In genomic region chr6:157825243-157825904, GRCh38 we compare ENCODE assay signal across 11 cellular contexts. TPM values are rescaled to one million over a fixed set of nuclear protein-coding genes. Genes with fewer than 3 reads are reported as not detected.
A peak's percentile ranks its signal among the peaks of the same experiment; 100 is the strongest.
DNase-seq lines count a peak whose midpoint lies in the region; ATAC-seq and TF ChIP-seq lines count a peak whose summit lies in the region.
"Had no signal": no experiment of that assay in that cellular context is flagged by ENCODE, and none has a peak within 500 bp of the region (broad histone marks: within the 10 kb centered on the region; RNA-seq: fewer than 3 reads in every experiment).

No MANE protein-coding gene starts in this region.

- H3K36me3 ChIP-seq in naive thymus-derived CD4-positive, alpha-beta T cell (ENCODE audit: control insufficient read depth in 2 of 3, insufficient read depth in 3 of 3, low read length in 3 of 3), result no peaks in the 10 kb centered on the region
- H3K36me3 ChIP-seq in suprapubic skin, result no peaks in the 10 kb centered on the region

- no peaks in the 10 kb centered on the region for H3K9me3 Mint-ChIP-seq in chondrocyte (ENCODE audit: low read depth)
- H3K9me3 Mint-ChIP-seq in naive thymus-derived CD4-positive, alpha-beta T cell, result peaks cover 0 to 5% (median 0%) of the 10 kb centered on the region in 11 donors

- H3K27me3 Mint-ChIP-seq in chondrocyte (ENCODE audit: low read depth), result no peaks in the 10 kb centered on the region
- H3K27me3 Mint-ChIP-seq in naive thymus-derived CD4-positive, alpha-beta T cell, result peaks cover 0 to 22% (median 0%) of the 10 kb centered on the region in 5 donors

- peaks cover 9 to 23% of the 10 kb centered on the region in 2 donors for H3K4me1 ChIP-seq in naive thymus-derived CD4-positive, alpha-beta T cell (ENCODE audit: control insufficient read depth in 2 of 2, insufficient read depth in 2 of 2, low read length in 2 of 2)
- H3K4me1 ChIP-seq in suprapubic skin, result peaks cover 28% of the 10 kb centered on the region

- TF ChIP-seq POLR2A in suprapubic skin (IDR thresholded peaks at IDR 0.05), result no peak

- no peaks in the 10 kb centered on the region for H3K9me3 ChIP-seq in naive thymus-derived CD4-positive, alpha-beta T cell (ENCODE audit: control insufficient read depth in 2 of 3, low read length in 3 of 3)
- no peaks in the 10 kb centered on the region for H3K9me3 ChIP-seq in suprapubic skin

- H3K27ac Mint-ChIP-seq in chondrocyte (ENCODE audit: unreplicated experiment), result peak overlapping the region; percentile 74
- peak overlapping the region; percentile 30 to 99 (median 99) for H3K27ac Mint-ChIP-seq in naive thymus-derived CD4-positive, alpha-beta T cell

- H3K4me1 Mint-ChIP-seq in chondrocyte (ENCODE audit: low read depth), result peaks cover 32% of the 10 kb centered on the region
- peaks cover 22 to 72% (median 59%) of the 10 kb centered on the region in 7 donors for H3K4me1 Mint-ChIP-seq in naive thymus-derived CD4-positive, alpha-beta T cell

- POLR2A ChIA-PET in naive thymus-derived CD4-positive, alpha-beta T cell (lab: Charles Lee), result interaction anchor here (0.6 kb wide), 1 partner anchor 60 kb away, joined by 3 read pairs; no protein-coding TSS in a partner anchor

- intact Hi-C loops in naive thymus-derived CD4-positive, alpha-beta T cell (cut with micrococcal nuclease), result loop anchor here (2.0 to 10.0 kb wide), 5 partner anchors 13 to 361 kb away; partner anchors contain the start of genes GTF2H5 (in 1 of the 2) and SERAC1 (in 1 of the 2)

- in situ Hi-C loops in Caki2 (cut with HindIII; ENCODE audit: low pct_unique_long_range_greater_than_20kb, low sequenced_read_pairs), result no loop called here

- DNase-seq in Caki2 (ENCODE audit: low read depth), result peak; percentile 53
- DNase-seq in NCI-H526 treated with DMSO at 0.1 percent for 48 hours (lab: John Stamatoyannopoulos, UW), result peak; percentile 81
- no peak for DNase-seq in chondrocyte (ENCODE audit: low spot score)
- no peak for DNase-seq in naive thymus-derived CD4-positive, alpha-beta T cell
- DNase-seq in suprapubic skin (ENCODE audit: low spot score in 2 of 2), result no peak
- DNase-seq in NCI-H1105 (lab: John Stamatoyannopoulos, UW), result no peak
- DNase-seq in T-helper 9 cell, result no peak
- DNase-seq: GOT3, NCI-H1092, SW 1271 had no signal

- no peaks in the 10 kb centered on the region for H3K27me3 ChIP-seq in naive thymus-derived CD4-positive, alpha-beta T cell (ENCODE audit: control insufficient read depth in 2 of 2, insufficient read depth in 2 of 2, low read length in 2 of 2)
- H3K27me3 ChIP-seq in suprapubic skin, result no peaks in the 10 kb centered on the region

- H3K4me3 ChIP-seq in naive thymus-derived CD4-positive, alpha-beta T cell (ENCODE audit: low read length), result no peak overlapping the region
- H3K4me3 ChIP-seq in suprapubic skin, result no peak overlapping the region

- peaks cover 2% of the 10 kb centered on the region for H3K36me3 Mint-ChIP-seq in chondrocyte (ENCODE audit: low read depth)
- peaks cover 0 to 16% (median 4%) of the 10 kb centered on the region in 5 donors for H3K36me3 Mint-ChIP-seq in naive thymus-derived CD4-positive, alpha-beta T cell

- H3K4me3 Mint-ChIP-seq in chondrocyte (ENCODE audit: unreplicated experiment), result peak overlapping the region; percentile 83
- peak overlapping the region; percentile 88 to 100 (median 96) for H3K4me3 Mint-ChIP-seq in naive thymus-derived CD4-positive, alpha-beta T cell

- H3K27ac ChIP-seq in naive thymus-derived CD4-positive, alpha-beta T cell (ENCODE audit: low read depth, low read length), result peak overlapping the region; percentile 96
- H3K27ac ChIP-seq in suprapubic skin, result no peak overlapping the region

- no peak for TF ChIP-seq CTCF in chondrocyte (IDR thresholded peaks at IDR 0.05)
- TF ChIP-seq CTCF in suprapubic skin (IDR thresholded peaks at IDR 0.05), result no peak

- 70% methylated on average over 10 of the region's 10 CpGs for WGBS in suprapubic skin

- no peak for TF ChIP-seq EP300 in suprapubic skin (IDR thresholded peaks at IDR 0.05)

- CTCF ChIA-PET in naive thymus-derived CD4-positive, alpha-beta T cell (lab: Charles Lee), result no interaction called here

- ATAC-seq in naive thymus-derived CD4-positive, alpha-beta T cell, result no peak
- no peak for ATAC-seq in activated CD4-positive, CD25-positive, alpha-beta regulatory T cell treated with anti-CD3 and anti-CD28 coated beads, Interleukin-2, amount 50 U/mL, for 24 hours

RNA-seq across cellular contexts. Expression of gene SNX9, which starts 2.3 kb away (rescaled TPM):
- 22.4 and 26.4 TPM in 2 replicates for total RNA-seq in Caki2 (2014; rRNA removed; shearing (Covaris generic); ENCODE audit: low replicate concordance)
- 31.7 to 47.1 TPM (median 43.9 TPM) in 3 replicates for total RNA-seq in chondrocyte
- total RNA-seq in naive thymus-derived CD4-positive, alpha-beta T cell, result 10 to 100 TPM; 13.4 to 39.2 (median 36.4) TPM
- polyA plus RNA-seq in naive thymus-derived CD4-positive, alpha-beta T cell, result 10 to 100 TPM; 23.8 to 51.5 TPM
- total RNA-seq in suprapubic skin, result 10 to 100 TPM; 30.4 to 44.2 (median 35.8) TPM

Comparison
In these comparisons a context has a peak if more than half of its experiments do, and no peak if none do; other contexts are left out.
1. DNase-seq: peak in Caki2 (single experiment) and NCI-H526 treated with DMSO at 0.1 percent for 48 hours (single experiment); none in chondrocyte (single experiment), naive thymus-derived CD4-positive, alpha-beta T cell (0 of 9), suprapubic skin (0 of 2), NCI-H1105 (single experiment) and T-helper 9 cell (single experiment).